1 cellular context compared by ENCODE assay signal in the genomic region with DNA sequence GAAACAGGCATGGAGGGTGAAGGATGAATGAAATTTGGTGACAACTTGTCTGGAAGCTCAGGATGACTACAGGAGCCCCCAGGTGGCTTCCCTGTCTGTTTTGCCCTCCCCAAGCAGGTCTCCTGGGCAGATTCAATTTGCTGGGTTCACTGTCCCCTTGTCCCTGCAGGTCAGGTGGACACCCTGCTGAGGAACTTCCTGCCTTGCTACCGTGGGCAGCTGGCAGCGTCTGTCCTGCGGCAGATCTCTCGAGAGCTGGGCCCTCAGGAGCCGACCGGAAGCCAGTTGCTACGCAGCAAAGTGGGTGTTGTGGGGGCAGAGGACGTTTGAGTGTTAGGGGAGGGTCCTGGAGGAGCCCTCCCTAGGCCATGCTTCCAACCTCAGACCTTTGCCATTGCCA.
TF ChIP-seq lines count a peak whose summit lies in the region.

No MANE protein-coding gene starts in this region.

TF ChIP-seq in WTC11, 78 proteins besides CTCF, POLR2A, EP300 and RAD21 (continued from another document):
- TF ChIP-seq, protein P1, sequence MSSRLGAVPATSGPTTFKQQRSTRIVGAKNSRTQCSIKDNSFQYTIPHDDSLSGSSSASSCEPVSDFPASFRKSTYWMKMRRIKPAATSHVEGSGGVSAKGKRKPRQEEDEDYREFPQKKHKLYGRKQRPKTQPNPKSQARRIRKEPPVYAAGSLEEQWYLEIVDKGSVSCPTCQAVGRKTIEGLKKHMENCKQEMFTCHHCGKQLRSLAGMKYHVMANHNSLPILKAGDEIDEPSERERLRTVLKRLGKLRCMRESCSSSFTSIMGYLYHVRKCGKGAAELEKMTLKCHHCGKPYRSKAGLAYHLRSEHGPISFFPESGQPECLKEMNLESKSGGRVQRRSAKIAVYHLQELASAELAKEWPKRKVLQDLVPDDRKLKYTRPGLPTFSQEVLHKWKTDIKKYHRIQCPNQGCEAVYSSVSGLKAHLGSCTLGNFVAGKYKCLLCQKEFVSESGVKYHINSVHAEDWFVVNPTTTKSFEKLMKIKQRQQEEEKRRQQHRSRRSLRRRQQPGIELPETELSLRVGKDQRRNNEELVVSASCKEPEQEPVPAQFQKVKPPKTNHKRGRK (CRISPR knock-in tag; IDR thresholded peaks at IDR 0.05; ENCODE audit: borderline replicate concordance): no peak
- TF ChIP-seq SP1 (CRISPR knock-in tag; conservative IDR thresholded peaks at IDR 0.05) (0 out of 2 replicates have a peak, but pooled peaks have one; percentile 20), SMAD4 (CRISPR knock-in tag; IDR thresholded peaks at IDR 0.05) (no peak), ETV6 (CRISPR knock-in tag; IDR thresholded peaks at IDR 0.05) (peak; percentile 54; the same call in 1 of the 2 replicates)
